Comparison of ENCODE assay signal across 8 cellular contexts in genomic region chr16:24516900-24517669, GRCh38. TPM values are rescaled to one million over a fixed set of nuclear protein-coding genes. Genes with fewer than 3 reads are reported as not detected.
A peak's percentile ranks its signal among the peaks of the same experiment; 100 is the strongest.
DNase-seq lines count a peak whose midpoint lies in the region; ATAC-seq and TF ChIP-seq lines count a peak whose summit lies in the region.

No MANE protein-coding gene starts in this region.

- peak; percentile 61 for DNase-seq in GM10266 (ENCODE audit: extremely low spot score)
- peak; percentile 61 for DNase-seq in NCI-H1694 treated with DMSO at 0.1 percent for 48 hours (lab: John Stamatoyannopoulos, UW)
- DNase-seq in T-helper 2 cell, result peak; percentile 29 to 69 (median 54)
- DNase-seq in amniotic epithelial cell (ENCODE audit: low read depth), result peak; percentile 90
- DNase-seq in heart right ventricle, result peak; percentile 46 to 85
- peak; percentile 77 for DNase-seq in putamen (ENCODE audit: low spot score)
- no peak for DNase-seq in vagina (ENCODE audit: extremely low spot score in 2 of 2)

- H3K36me3 ChIP-seq in heart right ventricle (no peaks in the 10 kb centered on the region), vagina (no peaks in the 10 kb centered on the region)

- intact Hi-C loops in heart right ventricle (cut with DNase I), result loop anchor here in 1 of 10 donors (10.0 kb wide), 1 partner anchor 168 kb away; no protein-coding TSS in a partner anchor
- intact Hi-C loops in vagina (cut with DNase I), result no loop called here

- no peaks in the 10 kb centered on the region for H3K27me3 ChIP-seq in heart right ventricle
- H3K27me3 ChIP-seq in vagina, result no peaks in the 10 kb centered on the region

- no peak for TF ChIP-seq POLR2A in vagina (IDR thresholded peaks at IDR 0.05)

- no peaks in the 10 kb centered on the region for H3K9me3 ChIP-seq in heart right ventricle
- no peaks in the 10 kb centered on the region for H3K9me3 ChIP-seq in vagina

- WGBS in heart right ventricle, 2 donors, result 34 to 38% methylated on average over 20 of the region's 20 CpGs

- H3K4me1 ChIP-seq in heart right ventricle, result no peaks in the 10 kb centered on the region
- no peaks in the 10 kb centered on the region for H3K4me1 ChIP-seq in vagina

- TF ChIP-seq CTCF in GM10266 (IDR thresholded peaks at IDR 0.05; ENCODE audit: control insufficient read depth, insufficient read depth, low read depth, missing control alignments) (peak; percentile 87), heart right ventricle (IDR thresholded peaks at IDR 0.05) (peak; percentile 75 to 94 (median 88)), vagina (IDR thresholded peaks at IDR 0.05) (peak; percentile 75 to 86 (median 75))

- H3K4me3 ChIP-seq in heart right ventricle, result peak overlapping the region in 5 of 10 donors; percentile 2 to 34 (median 21)
- no peak overlapping the region for H3K4me3 ChIP-seq in vagina

- ATAC-seq in heart right ventricle, result peak; percentile 73 to 87 (median 82)
- ATAC-seq in GM21576 (IDR thresholded peaks at IDR 0.05; ENCODE audit: unreplicated experiment), result no peak

- H3K27ac ChIP-seq in heart right ventricle, result no peak overlapping the region
- H3K27ac ChIP-seq in vagina, result peak overlapping the region; percentile 25

RNA-seq across cellular contexts. Expression of gene RBBP6, which starts 22.3 kb away (rescaled TPM):
- 10 to 100 TPM; 26.8 to 50.3 (median 33.1) TPM for total RNA-seq in heart right ventricle
- 10 to 100 TPM; 18.9 to 35.8 TPM for polyA plus RNA-seq in heart right ventricle
- total RNA-seq in vagina, result 38.5 TPM

Comparison
In these comparisons a context has a peak if more than half of its experiments do, and no peak if none do; other contexts are left out.
1. DNase-seq: peak in GM10266 (single experiment), NCI-H1694 treated with DMSO at 0.1 percent for 48 hours (single experiment), T-helper 2 cell (5 of 5), amniotic epithelial cell (single experiment), heart right ventricle (2 of 2) and putamen (single experiment); none in vagina (0 of 2).
2. Peak in every context shown above with its lines, with median percentiles within 50 percentile points of each other: CTCF ChIP-seq.